ENCODE assay signal across 8 cellular contexts in genomic region chr6:130625825-130626500, GRCh38.
DNase-seq lines count a peak whose midpoint lies in the region; ATAC-seq and TF ChIP-seq lines count a peak whose summit lies in the region.

No MANE protein-coding gene starts in this region.

- H3K9me3 ChIP-seq in uterus (no peaks in the 10 kb centered on the region), endodermal cell (ENCODE audit: control insufficient read depth, low read length) (no peaks in the 10 kb centered on the region)

- WGBS in endodermal cell (ENCODE audit: insufficient coverage in 1 of 2, insufficient read length in 1 of 2), 2 experiments = 70 to 77% methylated on average over 1 to 3 of the region's 3 CpGs

- DNase-seq in stimulated activated CD4-positive, alpha-beta T cell treated with anti-CD3 and anti-CD28 coated beads, Interleukin-15, amount 100 ng/mL, for 24 hours = peak; percentile 48
- no peak for DNase-seq in stimulated activated CD4-positive, alpha-beta T cell treated with anti-CD3 and anti-CD28 coated beads, Interleukin-2, amount 100 ng/mL, for 48 hours
- DNase-seq in uterus = no peak
- no peak for DNase-seq in activated effector memory CD4-positive, alpha-beta T cell treated with Interleukin-2 at 50 U/mL for 16 hours
- no peak for DNase-seq in endodermal cell

- no peak for TF ChIP-seq POLR2A in uterus (IDR thresholded peaks at IDR 0.05)

- H3K27me3 ChIP-seq in uterus (no peaks in the 10 kb centered on the region), endodermal cell (ENCODE audit: control insufficient read depth, insufficient read depth, low read length, poor library complexity, severe bottlenecking) (no peaks in the 10 kb centered on the region)

- H3K4me1 ChIP-seq in uterus (no peaks in the 10 kb centered on the region), endodermal cell (ENCODE audit: control insufficient read depth, insufficient read depth, low read length) (no peaks in the 10 kb centered on the region)

- H3K4me3 Mint-ChIP-seq in activated naive CD8-positive, alpha-beta T cell = no peak overlapping the region
- H3K4me3 Mint-ChIP-seq in endodermal cell = no peak overlapping the region

- H3K36me3 Mint-ChIP-seq in activated naive CD8-positive, alpha-beta T cell = peaks cover 6% of the 10 kb centered on the region
- no peaks in the 10 kb centered on the region for H3K36me3 Mint-ChIP-seq in endodermal cell (ENCODE audit: low read depth)

- H3K27ac ChIP-seq in uterus (peak overlapping the region; percentile 21 to 30), endodermal cell (ENCODE audit: low read depth, low read length) (no peak overlapping the region)

- intact Hi-C loops in uterus (cut with DNase I; ENCODE audit: low total_unique reads) = no loop called here

- H3K27ac Mint-ChIP-seq in activated naive CD8-positive, alpha-beta T cell = peak overlapping the region; percentile 46
- no peak overlapping the region for H3K27ac Mint-ChIP-seq in endodermal cell

- no peaks in the 10 kb centered on the region for H3K27me3 Mint-ChIP-seq in activated naive CD8-positive, alpha-beta T cell
- no peaks in the 10 kb centered on the region for H3K27me3 Mint-ChIP-seq in endodermal cell (ENCODE audit: insufficient read depth)

- peaks cover 16% of the 10 kb centered on the region for H3K4me1 Mint-ChIP-seq in activated naive CD8-positive, alpha-beta T cell (ENCODE audit: low read depth)
- no peaks in the 10 kb centered on the region for H3K4me1 Mint-ChIP-seq in endodermal cell

- H3K4me3 ChIP-seq in uterus (no peak overlapping the region), endodermal cell (ENCODE audit: low read length) (no peak overlapping the region)

- H3K9ac ChIP-seq in endodermal cell (ENCODE audit: extremely low read depth, low read length, poor library complexity, severe bottlenecking) = no peak overlapping the region

- no peak for TF ChIP-seq CTCF in uterus (IDR thresholded peaks at IDR 0.05)
- TF ChIP-seq CTCF in endodermal cell (conservative IDR thresholded peaks at IDR 0.05) = no peak

- H3K36me3 ChIP-seq in uterus (no peaks in the 10 kb centered on the region), endodermal cell (ENCODE audit: control insufficient read depth, insufficient read depth, low read length) (no peaks in the 10 kb centered on the region)

- H3K9me3 Mint-ChIP-seq in activated naive CD8-positive, alpha-beta T cell (ENCODE audit: low read depth) = peaks cover 11% of the 10 kb centered on the region
- H3K9me3 Mint-ChIP-seq in endodermal cell = no peaks in the 10 kb centered on the region

- ATAC-seq in HG03097 (IDR thresholded peaks at IDR 0.05; ENCODE audit: low FRiP score, unreplicated experiment) = peak; percentile 68
- ATAC-seq in HG03457 (IDR thresholded peaks at IDR 0.05; ENCODE audit: unreplicated experiment) = no peak
